In genomic region chr10:103685880-103686669, GRCh38 we compare ENCODE assay signal across 9 cellular contexts.
DNase-seq lines count a peak whose midpoint lies in the region; ATAC-seq and TF ChIP-seq lines count a peak whose summit lies in the region.
"Had no signal": no experiment of that assay in that cellular context is flagged by ENCODE, and none has a peak within 500 bp of the region (broad histone marks: within the 10 kb centered on the region; RNA-seq: fewer than 3 reads in every experiment).

No MANE protein-coding gene starts in this region.

- DNase-seq in GM04504 (ENCODE audit: low read depth) (peak; percentile 77), HCT116 (ENCODE audit: low read depth, low spot score) (peak; percentile 32), NCI-H146 (lab: John Stamatoyannopoulos, UW) (peak; percentile 76), WTC11 (ENCODE audit: low spot score) (peak; percentile 85), breast epithelium (ENCODE audit: low spot score in 2 of 2) (peak; percentile 43 to 66), kidney epithelial cell (ENCODE audit: low read depth) (no peak)
- DNase-seq in stimulated activated CD4-positive, alpha-beta T cell treated with anti-CD3 and anti-CD28 coated beads, Interleukin-1b, Interleukin-23, amount 100 ng/mL, for 48 hours, result peak; percentile 64

- peak; percentile 92 to 100 (median 99) for TF ChIP-seq CTCF in HCT116 (IDR thresholded peaks at IDR 0.05 in 2 of 3, conservative IDR thresholded peaks at IDR 0.05 in 1 of 3; ENCODE audit: borderline replicate concordance in 1 of 3, insufficient read depth in 1 of 3, low read depth in 2 of 3, low read length in 2 of 3)
- peak; percentile 95 for TF ChIP-seq CTCF in WTC11 (IDR thresholded peaks at IDR 0.05)
- TF ChIP-seq CTCF in breast epithelium (IDR thresholded peaks at IDR 0.05), result peak; percentile 86 to 89 (median 88)
- peak; percentile 99 for TF ChIP-seq CTCF in kidney epithelial cell (IDR thresholded peaks at IDR 0.05; ENCODE audit: insufficient read depth, low read length, poor library complexity, severe bottlenecking)

- TF ChIP-seq POLR2A in HCT116 (IDR thresholded peaks at IDR 0.05; ENCODE audit: borderline replicate concordance, extremely low read depth, insufficient read depth, insufficient read length) (no peak), breast epithelium (IDR thresholded peaks at IDR 0.05) (no peak)

- ATAC-seq in HCT116 (peak; percentile 93), WTC11 (peak; percentile 78), HG02840 (IDR thresholded peaks at IDR 0.05; ENCODE audit: low FRiP score, unreplicated experiment) (no peak)

- no peak overlapping the region for H3K27ac ChIP-seq in HCT116 (ENCODE audit: low read depth, low read length)
- peak overlapping the region in 1 of 2 donors; percentile 45 for H3K27ac ChIP-seq in breast epithelium
- H3K27ac ChIP-seq: epithelial cell of prostate had no signal

- H2AFZ ChIP-seq in HCT116 (ENCODE audit: low read depth, low read length, poor library complexity, severe bottlenecking), result no peak overlapping the region

- BruUV-seq in HCT116 (replicated peaks; lab: Mats Ljungman, UMichigan), result no TSS peak

- peak; percentile 88 for TF ChIP-seq RAD21 in HCT116 (IDR thresholded peaks at IDR 0.05; ENCODE audit: low read depth)

- H3K4me3 ChIP-seq in HCT116 (replicated peaks in 1 of 2; ENCODE audit: low read depth in 1 of 2, low read length in 2 of 2), result no peak overlapping the region
- no peak overlapping the region for H3K4me3 ChIP-seq in breast epithelium
- no peak overlapping the region for H3K4me3 ChIP-seq in kidney epithelial cell (ENCODE audit: low read depth, low read length)

- H3K36me3 ChIP-seq in HCT116 (ENCODE audit: control insufficient read depth in 1 of 2, insufficient read depth in 2 of 2, low read length in 2 of 2) (no peaks in the 10 kb centered on the region), breast epithelium (no peaks in the 10 kb centered on the region), kidney epithelial cell (ENCODE audit: control insufficient read depth, insufficient read depth, low read length) (no peaks in the 10 kb centered on the region)

- RAD21 ChIA-PET in HCT116 (lab: Charles Lee; ENCODE audit: low non-redundant PET in 1 of 2, low total read pairs in 2 of 2, uncharacterized antibody in 2 of 2, unreplicated experiment in 2 of 2), result interaction anchor here (0.8 to 1.5 kb wide), 6 partner anchors 10 to 96 kb away, joined by 3 to 7 read pairs (median 4); no protein-coding TSS in a partner anchor

- no peaks in the 10 kb centered on the region for H3K79me2 ChIP-seq in HCT116 (ENCODE audit: insufficient read depth, low read length)

- no peak overlapping the region for H3K4me2 ChIP-seq in HCT116 (ENCODE audit: low read length)

- H3K4me1 ChIP-seq in HCT116 (ENCODE audit: control insufficient read depth in 1 of 2, insufficient read depth in 2 of 2, low read length in 2 of 2) (peaks cover 11 to 20% of the 10 kb centered on the region in 2 experiments), breast epithelium (no peaks in the 10 kb centered on the region)

- peaks cover 18% of the 10 kb centered on the region for H3K4me1 Mint-ChIP-seq in WTC11

- H3K27me3 Mint-ChIP-seq in WTC11 (ENCODE audit: low read depth), result peaks cover 4% of the 10 kb centered on the region

- no peak overlapping the region for H3K4me3 Mint-ChIP-seq in WTC11

- H3K9me2 ChIP-seq in HCT116 (ENCODE audit: insufficient read depth), result no peaks in the 10 kb centered on the region

- POLR2A ChIA-PET in HCT116 (lab: Charles Lee) (no interaction called here), WTC11 (lab: Charles Lee) (interaction anchor here (0.8 to 1.0 kb wide), 3 partner anchors 26 to 80 kb away, joined by 3 to 4 read pairs (median 3); no protein-coding TSS in a partner anchor)

- intact Hi-C loops in HCT116 (cut with micrococcal nuclease), result loop anchor here (1.0 to 2.0 kb wide), 2 partner anchors 87 to 269 kb away; no protein-coding TSS in a partner anchor
- intact Hi-C loops in breast epithelium (cut with DNase I; ENCODE audit: low total_unique reads), result loop anchor here (10.0 kb wide), 1 partner anchor 81 kb away; no protein-coding TSS in a partner anchor

- H3K27ac Mint-ChIP-seq in WTC11, result 0 out of 2 replicates have a peak overlapping the region, but pooled peaks have one; percentile 3

- H4K20me1 ChIP-seq in HCT116 (ENCODE audit: insufficient read depth), result no peaks in the 10 kb centered on the region

- no peaks in the 10 kb centered on the region for H3K36me3 Mint-ChIP-seq in WTC11

- no peaks in the 10 kb centered on the region for H3K9me3 Mint-ChIP-seq in WTC11

- no peak overlapping the region for H3K9ac ChIP-seq in HCT116 (ENCODE audit: low read length)

- CTCF ChIA-PET in HCT116 (lab: Charles Lee), result interaction anchor here (0.6 to 2.3 kb wide), 24 partner anchors 9 to 202 kb away, joined by 3 to 41 read pairs (median 7); no protein-coding TSS in a partner anchor
- CTCF ChIA-PET in WTC11 (lab: Charles Lee), result interaction anchor here (0.7 to 4.9 kb wide), 68 partner anchors 9 to 346 kb away, joined by 3 to 105 read pairs (median 6); partner anchors contain the start of genes CALHM1, NEURL1 and SH3PXD2A

- no peaks in the 10 kb centered on the region for H3K27me3 ChIP-seq in HCT116 (ENCODE audit: insufficient read depth, low read length)
- no peaks in the 10 kb centered on the region for H3K27me3 ChIP-seq in breast epithelium
- no peaks in the 10 kb centered on the region for H3K27me3 ChIP-seq in kidney epithelial cell (ENCODE audit: control insufficient read depth, insufficient read depth, low read length)

- no peaks in the 10 kb centered on the region for H3K9me3 ChIP-seq in HCT116 (ENCODE audit: control insufficient read depth in 1 of 2, insufficient read depth in 1 of 2, low read depth in 1 of 2, low read length in 2 of 2)
- no peaks in the 10 kb centered on the region for H3K9me3 ChIP-seq in breast epithelium

TF ChIP-seq in HCT116, 20 proteins besides CTCF, POLR2A, EP300 and RAD21:
- no peak for TF ChIP-seq ATF3 (IDR thresholded peaks at IDR 0.05)
- TF ChIP-seq YY1 (IDR thresholded peaks at IDR 0.05; ENCODE audit: extremely low read depth, insufficient replicate concordance, low read depth, low read length), result peak; percentile 19
TF ChIP-seq in HCT116: peak in this region for 1.

TF ChIP-seq in WTC11, 78 proteins besides CTCF, POLR2A, EP300 and RAD21:
- no peak for TF ChIP-seq NFE2L1 (CRISPR knock-in tag; IDR thresholded peaks at IDR 0.05)
- TF ChIP-seq, protein P1, sequence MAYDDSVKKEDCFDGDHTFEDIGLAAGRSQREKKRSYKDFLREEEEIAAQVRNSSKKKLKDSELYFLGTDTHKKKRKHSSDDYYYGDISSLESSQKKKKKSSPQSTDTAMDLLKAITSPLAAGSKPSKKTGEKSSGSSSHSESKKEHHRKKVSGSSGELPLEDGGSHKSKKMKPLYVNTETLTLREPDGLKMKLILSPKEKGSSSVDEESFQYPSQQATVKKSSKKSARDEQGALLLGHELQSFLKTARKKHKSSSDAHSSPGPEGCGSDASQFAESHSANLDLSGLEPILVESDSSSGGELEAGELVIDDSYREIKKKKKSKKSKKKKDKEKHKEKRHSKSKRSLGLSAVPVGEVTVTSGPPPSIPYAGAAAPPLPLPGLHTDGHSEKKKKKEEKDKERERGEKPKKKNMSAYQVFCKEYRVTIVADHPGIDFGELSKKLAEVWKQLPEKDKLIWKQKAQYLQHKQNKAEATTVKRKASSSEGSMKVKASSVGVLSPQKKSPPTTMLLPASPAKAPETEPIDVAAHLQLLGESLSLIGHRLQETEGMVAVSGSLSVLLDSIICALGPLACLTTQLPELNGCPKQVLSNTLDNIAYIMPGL (CRISPR knock-in tag; IDR thresholded peaks at IDR 0.05), result 0 out of 2 replicates have a peak, but pooled peaks have one; percentile 24
